18 cellular contexts compared by ENCODE assay signal in the genomic region with DNA sequence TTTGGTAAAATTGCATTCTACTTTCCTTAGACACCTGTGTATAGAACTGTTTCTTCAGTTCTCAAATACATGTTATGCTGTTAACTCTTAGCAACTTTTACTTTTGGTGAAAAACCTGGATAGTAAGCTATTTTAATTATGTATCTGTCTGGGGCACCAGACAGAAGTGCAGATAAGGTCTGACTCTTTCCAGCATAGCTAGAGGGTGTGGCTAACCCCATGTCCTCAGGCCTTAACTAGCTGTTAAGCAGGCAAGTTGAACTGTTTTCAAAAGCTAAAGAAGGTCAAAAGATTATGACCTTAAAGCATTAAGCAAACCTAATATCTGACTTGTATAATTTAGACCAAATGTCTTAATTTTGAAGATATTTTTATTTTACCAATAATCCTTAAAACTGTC. TPM values are rescaled to one million over a fixed set of nuclear protein-coding genes. Genes with fewer than 3 reads are reported as not detected.
"Had no signal": no experiment of that assay in that cellular context is flagged by ENCODE, and none has a peak within 500 bp of the region (broad histone marks: within the 10 kb centered on the region; RNA-seq: fewer than 3 reads in every experiment).

No MANE protein-coding gene starts in this region.

- H3K9me3 ChIP-seq: SK-N-SH had no signal

- DNase-seq: KBM-7, NCI-H1092 treated with DMSO at 0.1 percent for 48 hours, NCI-H1436, NCI-H187, NCI-H2029, NCI-H2081 treated with DMSO at 0.1 percent for 48 hours, NCI-H2171, NCI-H226, NCI-H446, NCI-H510A, NCI-H524 treated with DMSO at 0.1 percent for 48 hours, NCI-H69, NCI-H774, PC-3, SHP77, SK-N-SH had no signal

- H3K4me2 ChIP-seq: SK-N-SH had no signal

- H3K27ac ChIP-seq: RWPE1 had no signal

- H3K9ac ChIP-seq: SK-N-SH had no signal

RNA-seq across cellular contexts. Expression of gene INHBA, which starts 45.1 kb away (rescaled TPM):
- total RNA-seq: HT-29 had no signal
